In the genomic region with DNA sequence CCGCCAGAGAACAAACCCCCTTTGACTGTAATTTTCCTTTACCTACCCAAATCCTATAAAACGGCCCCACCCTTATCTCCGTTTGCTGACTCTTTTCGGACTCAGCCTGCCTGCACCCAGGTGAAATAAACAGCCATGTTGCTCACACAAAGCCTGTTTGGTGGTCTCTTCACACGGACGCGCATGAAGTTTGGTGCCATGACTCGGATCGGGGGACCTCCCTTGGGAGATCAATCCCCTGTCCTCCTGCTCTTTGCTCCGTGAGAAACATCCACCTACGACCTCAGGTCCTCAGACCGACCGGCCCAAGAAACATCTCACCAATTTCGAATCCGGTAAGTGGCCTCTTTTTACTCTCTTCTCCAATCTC, we compare ENCODE assay signal across 4 cellular contexts. TPM values are rescaled to one million over a fixed set of nuclear protein-coding genes. Genes with fewer than 3 reads are reported as not detected.
"Had no signal": no experiment of that assay in that cellular context is flagged by ENCODE, and none has a peak within 500 bp of the region (broad histone marks: within the 10 kb centered on the region; RNA-seq: fewer than 3 reads in every experiment).

No MANE protein-coding gene starts in this region.

RNA-seq across cellular contexts. Expression of gene C13orf42, which starts 59.0 kb away (rescaled TPM):
- total RNA-seq: activated CD4-positive, alpha-beta memory T cell treated with anti-CD3 and anti-CD28 coated beads, Interleukin-2, amount 10 ng/mL, durations not matched to agents 7 days and 5 days; activated CD8-positive, alpha-beta memory T cell treated with anti-CD3 and anti-CD28 coated beads, Interleukin-2, amount 10 ng/mL, durations not matched to agents 7 days and 5 days; MCF 10A; Right ventricle myocardium superior had no signal
